In genomic region chr7:46115410-46115809, GRCh38 we compare ENCODE assay signal across 2 cellular contexts.
A peak's percentile ranks its signal among the peaks of the same experiment; 100 is the strongest.
TF ChIP-seq lines count a peak whose summit lies in the region.

No MANE protein-coding gene starts in this region.

TF ChIP-seq in SK-N-SH, 30 proteins besides CTCF, POLR2A, EP300 and RAD21 (continued from another document):
- TF ChIP-seq, protein P1, sequence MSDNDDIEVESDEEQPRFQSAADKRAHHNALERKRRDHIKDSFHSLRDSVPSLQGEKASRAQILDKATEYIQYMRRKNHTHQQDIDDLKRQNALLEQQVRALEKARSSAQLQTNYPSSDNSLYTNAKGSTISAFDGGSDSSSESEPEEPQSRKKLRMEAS (IDR thresholded peaks at IDR 0.05; ENCODE audit: low read depth), result no peak
- TF ChIP-seq RFX5 (IDR thresholded peaks at IDR 0.05; ENCODE audit: low read length) (no peak), REST (IDR thresholded peaks at IDR 0.05; ENCODE audit: low read depth, low read length) (no peak), RXRA (IDR thresholded peaks at IDR 0.05; ENCODE audit: borderline replicate concordance, low read depth) (no peak), TCF12 (IDR thresholded peaks at IDR 0.05) (peak; percentile 27; the same call in 1 of the 2 replicates)
TF ChIP-seq in SK-N-SH: peak in this region for 4.

TF ChIP-seq in SK-N-SH treated with all-trans-retinoic acid at 6 μM for 48 hours, 23 proteins besides CTCF, POLR2A, EP300 and RAD21 (continued from another document):
- TF ChIP-seq POU6F1 (CRISPR knock-in tag; IDR thresholded peaks at IDR 0.05; ENCODE audit: borderline replicate concordance, low read depth) (no peak), ZNF70 (CRISPR knock-in tag; IDR thresholded peaks at IDR 0.05) (no peak), ESRRG (CRISPR knock-in tag; IDR thresholded peaks at IDR 0.05) (no peak), TCF4 (CRISPR knock-in tag; IDR thresholded peaks at IDR 0.05; ENCODE audit: borderline replicate concordance) (no peak), SNAI2 (CRISPR knock-in tag; IDR thresholded peaks at IDR 0.05) (no peak), BACH2 (CRISPR knock-in tag; IDR thresholded peaks at IDR 0.05; ENCODE audit: borderline replicate concordance) (no peak), ZFP30 (CRISPR knock-in tag; IDR thresholded peaks at IDR 0.05) (no peak), ZNF8 (CRISPR knock-in tag; IDR thresholded peaks at IDR 0.05) (no peak), PPARA (CRISPR knock-in tag; IDR thresholded peaks at IDR 0.05; ENCODE audit: borderline replicate concordance) (no peak), ZFP3 (CRISPR knock-in tag; IDR thresholded peaks at IDR 0.05) (no peak), OSR1 (CRISPR knock-in tag; IDR thresholded peaks at IDR 0.05) (no peak)
- TF ChIP-seq, protein P2, sequence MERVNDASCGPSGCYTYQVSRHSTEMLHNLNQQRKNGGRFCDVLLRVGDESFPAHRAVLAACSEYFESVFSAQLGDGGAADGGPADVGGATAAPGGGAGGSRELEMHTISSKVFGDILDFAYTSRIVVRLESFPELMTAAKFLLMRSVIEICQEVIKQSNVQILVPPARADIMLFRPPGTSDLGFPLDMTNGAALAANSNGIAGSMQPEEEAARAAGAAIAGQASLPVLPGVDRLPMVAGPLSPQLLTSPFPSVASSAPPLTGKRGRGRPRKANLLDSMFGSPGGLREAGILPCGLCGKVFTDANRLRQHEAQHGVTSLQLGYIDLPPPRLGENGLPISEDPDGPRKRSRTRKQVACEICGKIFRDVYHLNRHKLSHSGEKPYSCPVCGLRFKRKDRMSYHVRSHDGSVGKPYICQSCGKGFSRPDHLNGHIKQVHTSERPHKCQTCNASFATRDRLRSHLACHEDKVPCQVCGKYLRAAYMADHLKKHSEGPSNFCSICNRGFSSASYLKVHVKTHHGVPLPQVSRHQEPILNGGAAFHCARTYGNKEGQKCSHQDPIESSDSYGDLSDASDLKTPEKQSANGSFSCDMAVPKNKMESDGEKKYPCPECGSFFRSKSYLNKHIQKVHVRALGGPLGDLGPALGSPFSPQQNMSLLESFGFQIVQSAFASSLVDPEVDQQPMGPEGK (CRISPR knock-in tag; IDR thresholded peaks at IDR 0.05; ENCODE audit: borderline replicate concordance), result no peak
- TF ChIP-seq, protein P3, sequence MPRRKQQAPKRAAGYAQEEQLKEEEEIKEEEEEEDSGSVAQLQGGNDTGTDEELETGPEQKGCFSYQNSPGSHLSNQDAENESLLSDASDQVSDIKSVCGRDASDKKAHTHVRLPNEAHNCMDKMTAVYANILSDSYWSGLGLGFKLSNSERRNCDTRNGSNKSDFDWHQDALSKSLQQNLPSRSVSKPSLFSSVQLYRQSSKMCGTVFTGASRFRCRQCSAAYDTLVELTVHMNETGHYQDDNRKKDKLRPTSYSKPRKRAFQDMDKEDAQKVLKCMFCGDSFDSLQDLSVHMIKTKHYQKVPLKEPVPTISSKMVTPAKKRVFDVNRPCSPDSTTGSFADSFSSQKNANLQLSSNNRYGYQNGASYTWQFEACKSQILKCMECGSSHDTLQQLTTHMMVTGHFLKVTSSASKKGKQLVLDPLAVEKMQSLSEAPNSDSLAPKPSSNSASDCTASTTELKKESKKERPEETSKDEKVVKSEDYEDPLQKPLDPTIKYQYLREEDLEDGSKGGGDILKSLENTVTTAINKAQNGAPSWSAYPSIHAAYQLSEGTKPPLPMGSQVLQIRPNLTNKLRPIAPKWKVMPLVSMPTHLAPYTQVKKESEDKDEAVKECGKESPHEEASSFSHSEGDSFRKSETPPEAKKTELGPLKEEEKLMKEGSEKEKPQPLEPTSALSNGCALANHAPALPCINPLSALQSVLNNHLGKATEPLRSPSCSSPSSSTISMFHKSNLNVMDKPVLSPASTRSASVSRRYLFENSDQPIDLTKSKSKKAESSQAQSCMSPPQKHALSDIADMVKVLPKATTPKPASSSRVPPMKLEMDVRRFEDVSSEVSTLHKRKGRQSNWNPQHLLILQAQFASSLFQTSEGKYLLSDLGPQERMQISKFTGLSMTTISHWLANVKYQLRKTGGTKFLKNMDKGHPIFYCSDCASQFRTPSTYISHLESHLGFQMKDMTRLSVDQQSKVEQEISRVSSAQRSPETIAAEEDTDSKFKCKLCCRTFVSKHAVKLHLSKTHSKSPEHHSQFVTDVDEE (CRISPR knock-in tag; IDR thresholded peaks at IDR 0.05), result no peak
